In genomic region chr6:7454696-7455095, GRCh38 we compare ENCODE assay signal across 23 cellular contexts.
"Had no signal": no experiment of that assay in that cellular context is flagged by ENCODE, and none has a peak within 500 bp of the region (broad histone marks: within the 10 kb centered on the region; RNA-seq: fewer than 3 reads in every experiment).

No MANE protein-coding gene starts in this region.

- H3K9me3 Mint-ChIP-seq: activated B cell treated with CpG ODN at 0.5 μM for 24 hours; activated naive CD4-positive, alpha-beta T cell treated with anti-CD3 and anti-CD28 coated beads for 36 hours; activated naive CD8-positive, alpha-beta T cell treated with anti-CD3 and anti-CD28 coated beads, Interleukin-2, amount 10 ng/mL, durations not matched to agents 7 days and 5 days had no signal

- H3K27ac ChIP-seq: heart right ventricle, left lung, lower lobe of right lung, neutrophil, ovary, right lobe of liver, tibial nerve had no signal

- H3K27ac Mint-ChIP-seq: activated B cell treated with CpG ODN at 0.5 μM for 24 hours; activated CD4-positive, alpha-beta T cell treated with anti-CD3 and anti-CD28 coated beads for 36 hours; activated naive CD4-positive, alpha-beta T cell treated with anti-CD3 and anti-CD28 coated beads for 36 hours; activated naive CD8-positive, alpha-beta T cell treated with anti-CD3 and anti-CD28 coated beads, Interleukin-2, amount 10 ng/mL, durations not matched to agents 7 days and 5 days; endodermal cell; nephron; progenitor cell of endocrine pancreas had no signal

- H3K27me3 Mint-ChIP-seq: progenitor cell of endocrine pancreas had no signal

- H3K4me3 ChIP-seq: esophagus squamous epithelium, heart right ventricle, left lung, lower lobe of right lung, mucosa of descending colon, ovary, right lobe of liver, tibial nerve had no signal

- ATAC-seq: activated CD4-positive, alpha-beta T cell treated with anti-CD3 and anti-CD28 coated beads for 36 hours; heart right ventricle; left lung; lower lobe of right lung; mucosa of descending colon had no signal

- H3K27me3 ChIP-seq: esophagus squamous epithelium, heart right ventricle, ovary, right lobe of liver, tibial nerve had no signal

- H3K4me1 ChIP-seq: heart right ventricle, left lung, lower lobe of right lung, right lobe of liver, tibial nerve had no signal

- H3K9me3 ChIP-seq: esophagus squamous epithelium, heart right ventricle, left lung, lower lobe of right lung, mucosa of descending colon, neutrophil, ovary, right lobe of liver, tibial nerve had no signal

- DNase-seq: activated B cell treated with CpG ODN at 0.5 μM for 24 hours; activated CD4-positive, alpha-beta T cell treated with anti-CD3 and anti-CD28 coated beads for 36 hours; activated CD4-positive, alpha-beta T cell treated with anti-CD3 and anti-CD28 coated beads, Interleukin-2, amount 50 U/mL, for 4 hours; activated effector memory CD4-positive, alpha-beta T cell treated with Interleukin-2 at 50 U/mL for 16 hours; activated naive CD4-positive, alpha-beta T cell treated with anti-CD3 and anti-CD28 coated beads for 36 hours; activated naive CD8-positive, alpha-beta T cell treated with anti-CD3 and anti-CD28 coated beads, Interleukin-2, amount 10 ng/mL, durations not matched to agents 7 days and 5 days; caudate nucleus; endodermal cell; esophagus squamous epithelium; foreskin melanocyte; heart right ventricle; left lung; lower lobe of right lung; mucosa of descending colon; ovary; right lobe of liver; stimulated activated CD4-positive, alpha-beta T cell treated with anti-CD3 and anti-CD28 coated beads, Interleukin-2, amount 100 ng/mL, for 48 hours; stimulated activated naive CD4-positive, alpha-beta T cell treated with Interleukin-2 at 50 U/mL for 16 hours; T-helper 2 cell had no signal

- H3K4me3 Mint-ChIP-seq: activated B cell treated with CpG ODN at 0.5 μM for 24 hours; activated CD4-positive, alpha-beta T cell treated with anti-CD3 and anti-CD28 coated beads for 36 hours; activated naive CD4-positive, alpha-beta T cell treated with anti-CD3 and anti-CD28 coated beads for 36 hours; activated naive CD8-positive, alpha-beta T cell treated with anti-CD3 and anti-CD28 coated beads, Interleukin-2, amount 10 ng/mL, durations not matched to agents 7 days and 5 days; endodermal cell; nephron had no signal

- H3K36me3 ChIP-seq: esophagus squamous epithelium, heart right ventricle, left lung, lower lobe of right lung, neutrophil, ovary, right lobe of liver, tibial nerve had no signal

- H3K4me1 Mint-ChIP-seq: activated B cell treated with CpG ODN at 0.5 μM for 24 hours; activated CD4-positive, alpha-beta T cell treated with anti-CD3 and anti-CD28 coated beads for 36 hours; activated naive CD8-positive, alpha-beta T cell treated with anti-CD3 and anti-CD28 coated beads, Interleukin-2, amount 10 ng/mL, durations not matched to agents 7 days and 5 days; endodermal cell; nephron had no signal

- H3K36me3 Mint-ChIP-seq: activated naive CD8-positive, alpha-beta T cell treated with anti-CD3 and anti-CD28 coated beads, Interleukin-2, amount 10 ng/mL, durations not matched to agents 7 days and 5 days had no signal
